In the genomic region with DNA sequence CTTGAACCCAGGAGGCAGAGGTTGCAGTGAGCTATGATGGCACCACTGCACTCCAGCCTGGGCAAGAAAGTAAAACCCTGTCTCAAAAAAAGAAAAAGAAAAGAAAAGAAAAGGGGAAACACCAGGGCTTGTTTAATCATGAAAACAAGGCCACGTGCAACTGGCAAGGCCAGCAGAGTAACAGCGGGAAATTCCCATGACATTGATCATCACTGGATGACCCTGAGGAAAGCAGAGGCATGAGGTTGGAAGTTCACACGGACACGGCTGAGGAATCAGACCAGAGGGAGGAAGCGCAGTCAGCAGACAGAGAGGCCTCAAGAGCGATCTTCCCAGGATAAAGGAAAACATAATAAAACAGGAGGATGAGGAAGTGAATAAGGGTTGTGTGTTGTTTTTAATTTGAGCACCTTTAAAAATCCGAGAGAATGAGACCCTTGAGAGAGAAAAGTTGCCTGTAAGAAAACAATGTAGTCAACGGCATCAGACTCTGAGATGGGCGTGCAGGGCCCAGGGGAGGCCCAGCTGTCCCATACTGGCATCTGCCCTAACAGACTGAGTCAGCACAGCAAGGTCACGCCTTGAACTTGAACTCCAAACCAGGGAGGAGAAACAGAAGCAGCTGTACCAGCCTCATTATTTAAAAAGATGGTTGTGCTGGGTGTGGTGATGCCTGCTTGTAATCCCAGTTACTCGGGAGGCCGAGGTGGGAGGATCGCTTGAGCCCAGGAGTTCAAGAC, we compare ENCODE assay signal across 16 cellular contexts. TPM values are rescaled to one million over a fixed set of nuclear protein-coding genes. Genes with fewer than 3 reads are reported as not detected.
DNase-seq lines count a peak whose midpoint lies in the region; FAIRE-seq and TF ChIP-seq lines count a peak whose summit lies in the region.
"Not testable (repeated sequence)": the region's sequence is repeated elsewhere in the genome, so short reads cannot be mapped to it uniquely, and the experiment has no call there.
"Had no signal": no experiment of that assay in that cellular context is flagged by ENCODE, and none has a peak within 500 bp of the region (broad histone marks: within the 10 kb centered on the region; RNA-seq: fewer than 3 reads in every experiment).

No MANE protein-coding gene starts in this region.

- not testable (repeated sequence) for H3K9me3 ChIP-seq in adipocyte (ENCODE audit: control insufficient read depth, low read length); kidney (ENCODE audit: control insufficient read depth in 1 of 2, low read length in 2 of 2)

- H3K36me3 Mint-ChIP-seq in chondrocyte (ENCODE audit: low read depth); nephron (ENCODE audit: low read depth): not testable (repeated sequence)

- DNase-seq in ACHN (peak; percentile 73), HK-2 (ENCODE audit: unreplicated experiment) (peak; percentile 19), adipocyte (ENCODE audit: low read depth) (peak; percentile 35), fibroblast of the conjunctiva (ENCODE audit: low read depth) (peak; percentile 8), kidney (peak; percentile 31), stromal cell of bone marrow (ENCODE audit: low read depth) (peak; percentile 38)
- DNase-seq in chondrocyte (ENCODE audit: low spot score) = not testable (repeated sequence)

- TF ChIP-seq CTCF in chondrocyte (IDR thresholded peaks at IDR 0.05); kidney (IDR thresholded peaks at IDR 0.05; ENCODE audit: borderline replicate concordance, extremely low read depth, insufficient read depth); nephron (IDR thresholded peaks at IDR 0.05; ENCODE audit: unreplicated experiment in 3 of 3): not testable (repeated sequence)

- FAIRE-seq in kidney (lab: Jason Lieb, UNC) = peak; percentile 61

- intact Hi-C loops in kidney (cut with DNase I) = not testable (repeated sequence)

- H3K27me3 Mint-ChIP-seq in chondrocyte (ENCODE audit: low read depth); nephron (ENCODE audit: low read depth): not testable (repeated sequence)

- not testable (repeated sequence) for H3K9me3 Mint-ChIP-seq in chondrocyte (ENCODE audit: low read depth); nephron

- not testable (repeated sequence) for H3K36me3 ChIP-seq in adipocyte (ENCODE audit: control insufficient read depth, insufficient read depth, low read length, severe bottlenecking); kidney (ENCODE audit: control insufficient read depth in 1 of 2, insufficient read depth in 2 of 2, low read length in 2 of 2)

- in situ Hi-C loops in ACHN (cut with HindIII; ENCODE audit: low pct_ligation_motif_present, low pct_unique_long_range_greater_than_20kb, low sequenced_read_pairs) = not testable (repeated sequence)

- not testable (repeated sequence) for H3K4me1 ChIP-seq in adipocyte (ENCODE audit: control insufficient read depth, insufficient read depth, low read length); kidney (ENCODE audit: control insufficient read depth in 1 of 2, insufficient read depth in 1 of 2, low read depth in 1 of 2, low read length in 2 of 2)

- H3K4me3 ChIP-seq in adipocyte (ENCODE audit: low read length); kidney (ENCODE audit: low read length in 2 of 2): not testable (repeated sequence)

- not testable (repeated sequence) for H3K4me3 Mint-ChIP-seq in chondrocyte (ENCODE audit: unreplicated experiment); nephron

- H3K27me3 ChIP-seq in adipocyte (replicated peaks; ENCODE audit: control insufficient read depth, insufficient read depth, low read length) = not testable (repeated sequence)

- H3K9ac ChIP-seq in adipocyte (ENCODE audit: low read length); kidney (ENCODE audit: low read length in 2 of 2): not testable (repeated sequence)

- H3K27ac Mint-ChIP-seq in chondrocyte (ENCODE audit: unreplicated experiment) = peak overlapping the region; percentile 36
- H3K27ac Mint-ChIP-seq in nephron = peak overlapping the region in 2 of 3 experiments; percentile 28 to 50

- not testable (repeated sequence) for H3K27ac ChIP-seq in kidney (ENCODE audit: low read depth in 2 of 2, low read length in 2 of 2)

- H3K4me1 Mint-ChIP-seq in chondrocyte (ENCODE audit: low read depth); nephron: not testable (repeated sequence)

RNA-seq across cellular contexts. Expression of a gene that starts 33.5 kb away (rescaled TPM):
- total RNA-seq in chondrocyte (101 to 125 TPM (median 118 TPM) in 3 replicates), kidney (85.2 TPM)
- polyA plus RNA-seq in kidney (ENCODE audit: insufficient read depth, low read depth, low replicate concordance) = 66.3 TPM

RNA-seq across cellular contexts. Expression of a gene that starts 38.4 kb away (rescaled TPM):
- total RNA-seq in chondrocyte (not detected in 3 replicates), kidney (0.79 TPM)
- polyA plus RNA-seq in kidney (ENCODE audit: insufficient read depth, low read depth, low replicate concordance) = not detected
- total RNA-seq: activated naive CD4-positive, alpha-beta T cell treated with anti-CD3 and anti-CD28 coated beads for 36 hours; Caco-2; HT1080 had no signal

RNA-seq across cellular contexts. Expression of a gene that starts 51.5 kb away (rescaled TPM):
- total RNA-seq in chondrocyte (not detected in 3 replicates), kidney (not detected)
- polyA plus RNA-seq in kidney (ENCODE audit: insufficient read depth, low read depth, low replicate concordance) = not detected
- total RNA-seq: A673; activated CD4-positive, alpha-beta T cell treated with anti-CD3 and anti-CD28 coated beads, Interleukin-2, amount 10 ng/mL, durations not matched to agents 24 days and 14 days; activated naive CD4-positive, alpha-beta T cell treated with anti-CD3 and anti-CD28 coated beads for 36 hours; Caco-2; frontal cortex; HT1080; neural crest cell; thyroid gland had no signal
